29 cellular contexts compared by ENCODE assay signal in the genomic region with DNA sequence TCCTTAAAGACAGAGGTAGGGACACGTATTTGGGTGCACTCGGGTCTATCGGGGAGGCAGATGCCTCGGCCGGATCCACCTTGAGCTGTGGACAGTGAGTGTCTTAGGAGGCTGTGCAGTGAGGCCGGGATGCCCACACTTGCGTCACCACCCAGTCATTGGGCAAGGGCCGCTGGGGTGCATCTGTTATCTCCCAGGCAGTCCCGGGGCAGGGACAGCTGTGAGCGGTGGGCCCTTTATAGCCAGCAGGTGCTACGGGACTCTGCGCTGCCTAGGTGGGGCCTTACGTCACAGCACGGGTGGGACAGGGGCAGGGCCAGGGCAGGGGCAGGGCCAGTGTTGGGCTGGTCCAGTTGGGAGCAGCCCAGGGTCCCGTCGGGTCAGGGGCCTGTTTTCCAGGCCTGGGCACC. TPM values are rescaled to one million over a fixed set of nuclear protein-coding genes. Genes with fewer than 3 reads are reported as not detected.
"Had no signal": no experiment of that assay in that cellular context is flagged by ENCODE, and none has a peak within 500 bp of the region (broad histone marks: within the 10 kb centered on the region; RNA-seq: fewer than 3 reads in every experiment).

No MANE protein-coding gene starts in this region.

- H3K4me3 Mint-ChIP-seq: activated naive CD8-positive, alpha-beta T cell treated with anti-CD3 and anti-CD28 coated beads, Interleukin-2, amount 50 U/mL, for 24 hours; brain; dendritic cell treated with granulocyte-macrophage colony-stimulating factor and Interleukin-4, amounts not matched to agents 40 ng/mL and 50 ng/mL, for 4 days; naive thymus-derived CD8-positive, alpha-beta T cell; stimulated activated memory B cell treated with anti-CD40 and anti-IgM and Interleukin-4, amounts not matched to agents 10 μg/mL and 1 μg/mL and 100 μg/mL, for 72 hours; T-cell had no signal

- H3K27ac Mint-ChIP-seq: activated naive CD8-positive, alpha-beta T cell treated with anti-CD3 and anti-CD28 coated beads, Interleukin-2, amount 50 U/mL, for 24 hours; dendritic cell treated with granulocyte-macrophage colony-stimulating factor and Interleukin-4, amounts not matched to agents 40 ng/mL and 50 ng/mL, for 4 days; naive thymus-derived CD8-positive, alpha-beta T cell; stimulated activated memory B cell treated with anti-CD40 and anti-IgM and Interleukin-4, amounts not matched to agents 10 μg/mL and 1 μg/mL and 100 μg/mL, for 72 hours; T-cell had no signal

- FAIRE-seq: endometrium, kidney had no signal

- H3K4me2 ChIP-seq: smooth muscle cell had no signal

- H3K4me1 ChIP-seq: lower lobe of right lung, prostate gland, vagina had no signal

- H3K9me3 Mint-ChIP-seq: activated naive CD8-positive, alpha-beta T cell treated with anti-CD3 and anti-CD28 coated beads, Interleukin-2, amount 50 U/mL, for 24 hours; brain; dendritic cell treated with granulocyte-macrophage colony-stimulating factor and Interleukin-4, amounts not matched to agents 40 ng/mL and 50 ng/mL, for 4 days; naive thymus-derived CD8-positive, alpha-beta T cell; stimulated activated memory B cell treated with anti-CD40 and anti-IgM and Interleukin-4, amounts not matched to agents 10 μg/mL and 1 μg/mL and 100 μg/mL, for 72 hours; T-cell had no signal

- H3K4me3 ChIP-seq: lower lobe of right lung, ovary, prostate gland, smooth muscle cell, vagina had no signal

- H3K27me3 ChIP-seq: ovary had no signal

- H3K36me3 ChIP-seq: ovary, prostate gland had no signal

- DNase-seq: activated CD4-positive, alpha-beta T cell treated with anti-CD3 and anti-CD28 coated beads for 4 hours; activated CD4-positive, alpha-beta T cell treated with anti-CD3 and anti-CD28 coated beads, Interleukin-2, amount 50 U/mL, for 48 hours; activated CD4-positive, CD25-positive, alpha-beta regulatory T cell; activated effector memory CD4-positive, alpha-beta T cell treated with anti-CD3 and anti-CD28 coated beads, Interleukin-2, amount 50 U/mL, for 16 hours; activated naive CD4-positive, alpha-beta T cell treated with anti-CD3 and anti-CD28 coated beads, Interleukin-2, amount 50 U/mL, for 16 hours; activated naive CD8-positive, alpha-beta T cell treated with anti-CD3 and anti-CD28 coated beads, Interleukin-2, amount 50 U/mL, for 24 hours; activated T-cell treated with anti-CD3 and anti-CD28 coated beads, Interleukin-2, amount 50 U/mL, for 48 hours; anterior cingulate cortex; effector CD4-positive, alpha-beta T cell; foreskin fibroblast; kidney; lower lobe of right lung; ovary; stimulated activated CD4-positive, alpha-beta T cell treated with anti-CD3 and anti-CD28 coated beads, Interleukin-15, amount 100 ng/mL, for 24 hours; T-cell had no signal

- H3K27ac ChIP-seq: lower lobe of right lung, ovary, prostate gland, vagina had no signal

- H3K9me3 ChIP-seq: lower lobe of right lung, ovary, prostate gland, vagina had no signal

RNA-seq across cellular contexts. Expression of a gene that starts 0.7 kb away (rescaled TPM):
- total RNA-seq: epithelial cell of proximal tubule, fibroblast of lung, glomerular endothelial cell, kidney, lower lobe of right lung, mesenteric fat pad, vagina had no signal
- polyA plus RNA-seq: fibroblast of lung; naive thymus-derived CD8-positive, alpha-beta T cell had no signal

RNA-seq across cellular contexts. Expression of a gene that starts 38.0 kb away (rescaled TPM):
- total RNA-seq: cardiac septum; fibroblast of lung; lower lobe of right lung; mesenteric fat pad; naive thymus-derived CD8-positive, alpha-beta T cell; T-cell; vagina had no signal
- polyA plus RNA-seq: fibroblast of lung; naive thymus-derived CD8-positive, alpha-beta T cell; ovary had no signal

RNA-seq across cellular contexts. Expression of a gene that starts 56.6 kb away (rescaled TPM):
- total RNA-seq: fibroblast of lung; naive thymus-derived CD8-positive, alpha-beta T cell; prostate gland; T-cell; temporal lobe had no signal
- polyA plus RNA-seq: fibroblast of lung, ovary had no signal
